ENCODE assay signal across 18 cellular contexts in genomic region chr4:99971453-99972111, GRCh38. TPM values are rescaled to one million over a fixed set of nuclear protein-coding genes. Genes with fewer than 3 reads are reported as not detected.
DNase-seq lines count a peak whose midpoint lies in the region; ATAC-seq and TF ChIP-seq lines count a peak whose summit lies in the region.
"Had no signal": no experiment of that assay in that cellular context is flagged by ENCODE, and none has a peak within 500 bp of the region (broad histone marks: within the 10 kb centered on the region; RNA-seq: fewer than 3 reads in every experiment).

No MANE protein-coding gene starts in this region.

- H3K4ac ChIP-seq in neuronal stem cell (ENCODE audit: low read length) = peak overlapping the region; percentile 45

- H2BK15ac ChIP-seq in neuronal stem cell (ENCODE audit: low read length) = peak overlapping the region; percentile 55

- H3K4me1 ChIP-seq in DND-41 (ENCODE audit: insufficient read depth, low read length) (peaks cover 5% of the 10 kb centered on the region), gastroesophageal sphincter (no peaks in the 10 kb centered on the region), neuronal stem cell (ENCODE audit: control insufficient read depth in 2 of 2, insufficient read depth in 1 of 2, low read depth in 1 of 2, low read length in 2 of 2) (peaks cover 0 to 4% of the 10 kb centered on the region in 2 donors), prostate gland (replicated peaks) (no peaks in the 10 kb centered on the region)
- H3K4me1 ChIP-seq: BLaER1, Caco-2 had no signal

- ATAC-seq in DND-41 (ENCODE audit: insufficient read depth, low read depth) (no peak), gastroesophageal sphincter (peak; percentile 16), HG02973 (IDR thresholded peaks at IDR 0.05; ENCODE audit: unreplicated experiment) (no peak), GM21423 (IDR thresholded peaks at IDR 0.05; ENCODE audit: unreplicated experiment) (no peak)
- ATAC-seq: CD8-positive, alpha-beta T cell; GM12878; GM23338 had no signal

- H2AFZ ChIP-seq in DND-41 (ENCODE audit: low read depth, low read length) = no peak overlapping the region
- H2AFZ ChIP-seq in neuronal stem cell (ENCODE audit: low read length) = no peak overlapping the region
- H2AFZ ChIP-seq: GM23338 had no signal

- H3K4me2 ChIP-seq in DND-41 (ENCODE audit: insufficient read depth, low read length) (no peak overlapping the region), neuronal stem cell (ENCODE audit: insufficient read depth, low read length, poor library complexity, severe bottlenecking) (no peak overlapping the region)
- H3K4me2 ChIP-seq: BLaER1, GM23338 had no signal

- peak overlapping the region; percentile 66 for H3K14ac ChIP-seq in neuronal stem cell (ENCODE audit: low read length)

- H3K18ac ChIP-seq in neuronal stem cell (ENCODE audit: low read length) = peak overlapping the region; percentile 82

- no peak overlapping the region for H2BK5ac ChIP-seq in neuronal stem cell (ENCODE audit: low read length)

- H4K20me1 ChIP-seq in DND-41 (ENCODE audit: insufficient read depth, low read length) = no peaks in the 10 kb centered on the region
- H4K20me1 ChIP-seq: BLaER1 had no signal

- H3K9me3 ChIP-seq in DND-41 (ENCODE audit: insufficient read depth, low read length, severe bottlenecking) (no peaks in the 10 kb centered on the region), gastroesophageal sphincter (no peaks in the 10 kb centered on the region), neuronal stem cell (replicated peaks in 1 of 2; ENCODE audit: control insufficient read depth in 2 of 2, insufficient read depth in 1 of 2, low read depth in 1 of 2, low read length in 2 of 2) (peaks cover 0 to 6% of the 10 kb centered on the region in 2 donors), prostate gland (no peaks in the 10 kb centered on the region)
- H3K9me3 ChIP-seq: BLaER1, Caco-2 had no signal

- no peak overlapping the region for H3K4me3 ChIP-seq in DND-41 (ENCODE audit: low read depth in 1 of 2, low read length in 2 of 2)
- H3K4me3 ChIP-seq in gastroesophageal sphincter = no peak overlapping the region
- H3K4me3 ChIP-seq in neuronal stem cell (ENCODE audit: low read length in 2 of 2) = peak overlapping the region in 1 of 2 donors; percentile 66
- no peak overlapping the region for H3K4me3 ChIP-seq in prostate gland
- H3K4me3 ChIP-seq: BLaER1, GM12878, GM23338 had no signal

- DNase-seq in DND-41 = no peak
- DNase-seq in neuronal stem cell (ENCODE audit: low spot score) = no peak
- no peak for DNase-seq in prostate gland (ENCODE audit: low spot score)
- DNase-seq: Caco-2; CD4-positive, CD25-positive, alpha-beta regulatory T cell; CD8-positive, alpha-beta T cell; DMS153; EL; GDM1; HCEC 1CT had no signal

- H4K91ac ChIP-seq in neuronal stem cell (ENCODE audit: low read depth, low read length, poor library complexity) = peak overlapping the region; percentile 48

- H3K36me3 ChIP-seq in DND-41 (ENCODE audit: insufficient read depth, low read length) = no peaks in the 10 kb centered on the region
- H3K36me3 ChIP-seq in gastroesophageal sphincter = no peaks in the 10 kb centered on the region
- H3K36me3 ChIP-seq in neuronal stem cell (replicated peaks in 1 of 2; ENCODE audit: control insufficient read depth in 2 of 2, insufficient read depth in 2 of 2, low read length in 2 of 2) = no peaks in the 10 kb centered on the region
- no peaks in the 10 kb centered on the region for H3K36me3 ChIP-seq in prostate gland
- H3K36me3 ChIP-seq: BLaER1 had no signal

- H4K8ac ChIP-seq in neuronal stem cell (ENCODE audit: low read depth, low read length) = no peak overlapping the region

- H3K79me2 ChIP-seq in DND-41 (ENCODE audit: insufficient read depth, low read length) = no peaks in the 10 kb centered on the region

- H3K27ac ChIP-seq in DND-41 (ENCODE audit: low read length) (peak overlapping the region; percentile 9; the same call in 1 of the 2 replicates), gastroesophageal sphincter (no peak overlapping the region), neuronal stem cell (replicated peaks; ENCODE audit: low read length) (no peak overlapping the region), prostate gland (no peak overlapping the region)
- H3K27ac ChIP-seq: 22Rv1, BLaER1, C4-2B had no signal

- H2BK12ac ChIP-seq in neuronal stem cell (ENCODE audit: low read length) = peak overlapping the region; percentile 18

- H3K79me1 ChIP-seq in neuronal stem cell (ENCODE audit: low read depth, low read length) = peaks cover 3% of the 10 kb centered on the region

- peak overlapping the region; percentile 65 for H2AK5ac ChIP-seq in neuronal stem cell (ENCODE audit: low read depth, low read length)

- no peak for TF ChIP-seq POLR2A in gastroesophageal sphincter (IDR thresholded peaks at IDR 0.05)
- TF ChIP-seq POLR2A in prostate gland (IDR thresholded peaks at IDR 0.05) = no peak

- TF ChIP-seq CTCF in DND-41 (IDR thresholded peaks at IDR 0.05; ENCODE audit: borderline replicate concordance, extremely low read depth, low read length, poor library complexity, severe bottlenecking) (no peak), gastroesophageal sphincter (IDR thresholded peaks at IDR 0.05) (no peak), prostate gland (IDR thresholded peaks at IDR 0.05) (no peak)

- H3K27me3 ChIP-seq in DND-41 (ENCODE audit: insufficient read depth, low read length, poor library complexity) (no peaks in the 10 kb centered on the region), gastroesophageal sphincter (no peaks in the 10 kb centered on the region), neuronal stem cell (ENCODE audit: control insufficient read depth in 3 of 3, insufficient read depth in 3 of 3, low read depth in 1 of 3, low read length in 3 of 3) (no peaks in the 10 kb centered on the region), prostate gland (replicated peaks; ENCODE audit: insufficient read depth) (no peaks in the 10 kb centered on the region)
- H3K27me3 ChIP-seq: BLaER1 had no signal

- TF ChIP-seq EP300 in gastroesophageal sphincter (IDR thresholded peaks at IDR 0.05) = no peak

- H3K9ac ChIP-seq in DND-41 (ENCODE audit: low read depth, low read length) = no peak overlapping the region
- peak overlapping the region; percentile 55 for H3K9ac ChIP-seq in neuronal stem cell (ENCODE audit: low read depth, low read length, poor library complexity)
- H3K9ac ChIP-seq: BLaER1 had no signal

- intact Hi-C loops in prostate gland (cut with DNase I) = no loop called here

- peak overlapping the region; percentile 87 for H3K23ac ChIP-seq in neuronal stem cell (ENCODE audit: low read depth, low read length, poor library complexity)

- 100% methylated on average over 5 of the region's 12 CpGs; no CpG with 5 or more reads in 1 of the 2 donors for WGBS in gastroesophageal sphincter (ENCODE audit: low coverage in 1 of 2), 2 donors
- WGBS in neuronal stem cell (ENCODE audit: extremely low coverage in 2 of 2, insufficient read length in 2 of 2, insufficient replicate concordance in 1 of 2), 2 donors = no CpG with 5 or more reads among the region's 12 CpGs
- WGBS in prostate gland = 98% methylated on average over 10 of the region's 12 CpGs

- H2BK120ac ChIP-seq in neuronal stem cell (ENCODE audit: low read depth, low read length) = no peak overlapping the region

RNA-seq across cellular contexts. Expression of gene H2AZ1, which starts 21.5 kb away (rescaled TPM):
- total RNA-seq in gastroesophageal sphincter (100 to 1,000 TPM; 193 to 364 (median 279) TPM), prostate gland (100 to 1,000 TPM; 148 to 157 TPM)
- 836 TPM for polyA plus RNA-seq in neuronal stem cell (2013, experiment 1 of 2)
- 829 TPM for polyA plus RNA-seq in neuronal stem cell (2013, experiment 2 of 2)

RNA-seq across cellular contexts. Expression of gene DNAJB14, which starts 25.2 kb away (rescaled TPM):
- total RNA-seq in gastroesophageal sphincter (100 to 1,000 TPM in 1 of 4 donors, 10 to 100 TPM in 3; 37.3 to 116 (median 44.2) TPM), prostate gland (10 to 100 TPM; 23.3 to 27.4 TPM)
- polyA plus RNA-seq in neuronal stem cell (2013, experiment 1 of 2) = 18.6 TPM
- polyA plus RNA-seq in neuronal stem cell (2013, experiment 2 of 2) = 20.2 TPM
